ENCODE assay signal across 27 cellular contexts in the genomic region with DNA sequence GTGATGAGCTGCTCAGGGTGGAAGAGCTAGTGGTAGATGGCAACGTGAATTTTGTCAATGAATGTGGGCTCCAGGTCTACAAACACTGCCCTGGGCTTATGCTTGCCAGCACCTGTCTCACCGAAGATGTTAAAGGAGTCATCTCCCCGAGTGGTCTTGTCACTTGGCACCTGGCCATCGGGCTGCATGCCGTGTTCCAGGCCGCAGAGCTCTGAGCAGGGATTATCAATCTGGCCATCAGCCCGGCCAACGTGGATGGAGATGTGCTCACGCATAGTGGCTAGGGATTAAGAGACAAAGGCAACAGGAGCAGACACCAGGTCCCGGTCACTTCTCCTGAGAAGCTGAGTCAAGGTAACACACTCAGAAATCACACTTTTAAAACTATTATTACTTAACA. TPM values are rescaled to one million over a fixed set of nuclear protein-coding genes. Genes with fewer than 3 reads are reported as not detected.
DNase-seq lines count a peak whose midpoint lies in the region; ATAC-seq, FAIRE-seq and TF ChIP-seq lines count a peak whose summit lies in the region.
"Had no signal": no experiment of that assay in that cellular context is flagged by ENCODE, and none has a peak within 500 bp of the region (broad histone marks: within the 10 kb centered on the region; RNA-seq: fewer than 3 reads in every experiment).

No MANE protein-coding gene starts in this region.

- FAIRE-seq in K562 (lab: Jason Lieb, UNC) = no peak

- TF ChIP-seq CTCF in 22Rv1 (IDR thresholded peaks at IDR 0.05) (no peak), BE2C (IDR thresholded peaks at IDR 0.05; ENCODE audit: low read depth, low read length) (no peak), K562 (IDR thresholded peaks at IDR 0.05 in 2 of 3, conservative IDR thresholded peaks at IDR 0.05 in 1 of 3; ENCODE audit: insufficient read depth in 2 of 3, low read depth in 1 of 3, low read length in 3 of 3) (no peak), endodermal cell (conservative IDR thresholded peaks at IDR 0.05) (no peak)

- H3K4me3 ChIP-seq in BE2C (ENCODE audit: low read depth, low read length) = no peak overlapping the region
- H3K4me3 ChIP-seq in K562 = no peak overlapping the region
- no peak overlapping the region for H3K4me3 ChIP-seq in endodermal cell (ENCODE audit: low read length)
- H3K4me3 ChIP-seq: MG63, mucosa of descending colon, Peyer's patch, suprapubic skin, upper lobe of left lung had no signal

- ATAC-seq in K562 = peak; percentile 68
- ATAC-seq in GM21786 (IDR thresholded peaks at IDR 0.05; ENCODE audit: unreplicated experiment) = no peak
- ATAC-seq: left colon; mucosa of descending colon; natural killer cell treated with Interleukin-12 subunit alpha and Interleukin-12 subunit beta and Interleukin-15 and Interleukin-18, amount 100 ng/mL, for 72 hours had no signal

- no TSS peak for BruUV-seq in K562 (replicated peaks; lab: Mats Ljungman, UMichigan)

- H3K4me2 ChIP-seq in K562 (ENCODE audit: insufficient read depth, low read length) = no peak overlapping the region

- in situ Hi-C loops in K562 (cut with MboI) = no loop called here

- H3K27ac ChIP-seq in 22Rv1 = peak overlapping the region; percentile 59
- no peak overlapping the region for H3K27ac ChIP-seq in K562 (ENCODE audit: extremely low read depth, low read depth, low read length)
- H3K27ac ChIP-seq in endodermal cell (ENCODE audit: low read depth, low read length) = no peak overlapping the region
- H3K27ac ChIP-seq: C4-2B, Peyer's patch, suprapubic skin, upper lobe of left lung had no signal

- DNase-seq in BE2C (peak; percentile 95), NCI-H82 treated with DMSO at 0.1 percent for 48 hours (lab: John Stamatoyannopoulos, UW; ENCODE audit: unreplicated experiment) (peak; percentile 27), K562 (ENCODE audit: extremely low read depth in 1 of 4, low spot score in 3 of 4) (peak in 2 of 4 experiments; percentile 15 to 45), endodermal cell (no peak), HUDEP-2 (lab: John Stamatoyannopoulos, UW; ENCODE audit: unreplicated experiment in 76 of 76) (no peak)
- DNase-seq: activated CD4-positive, alpha-beta T cell treated with anti-CD3 and anti-CD28 coated beads for 48 hours; amygdala; Caco-2; DMS79 treated with DMSO at 0.1 percent for 48 hours; GF-D8; immature natural killer cell; left colon; MG63; mucosa of descending colon; NCI-H1930; Peyer's patch; stimulated activated naive CD4-positive, alpha-beta T cell treated with Interleukin-2 at 50 U/mL for 16 hours had no signal

- no peaks in the 10 kb centered on the region for H3K79me2 ChIP-seq in K562 (ENCODE audit: control insufficient read depth, insufficient read depth, low read length)

- H3K27me3 ChIP-seq in BE2C (no peaks in the 10 kb centered on the region), K562 (ENCODE audit: control insufficient read depth in 2 of 2, insufficient read depth in 2 of 2, low read length in 2 of 2) (no peaks in the 10 kb centered on the region), endodermal cell (ENCODE audit: control insufficient read depth, insufficient read depth, low read length, poor library complexity, severe bottlenecking) (no peaks in the 10 kb centered on the region)
- H3K27me3 ChIP-seq: MG63, Peyer's patch, suprapubic skin, upper lobe of left lung had no signal

- H3K9me3 ChIP-seq in BE2C = no peaks in the 10 kb centered on the region; the same call in 1 of the 2 replicates
- no peaks in the 10 kb centered on the region for H3K9me3 ChIP-seq in K562 (replicated peaks; ENCODE audit: control insufficient read depth, insufficient read depth, low read depth, low read length)
- H3K9me3 ChIP-seq in endodermal cell (ENCODE audit: control insufficient read depth, low read length) = no peaks in the 10 kb centered on the region
- H3K9me3 ChIP-seq: Caco-2, MG63, mucosa of descending colon, Peyer's patch, suprapubic skin, upper lobe of left lung had no signal

- H4K20me1 ChIP-seq in K562 (replicated peaks; ENCODE audit: control insufficient read depth, insufficient read depth, low read length) = no peaks in the 10 kb centered on the region

- TF ChIP-seq POLR2A in K562 (conservative IDR thresholded peaks at IDR 0.05) = no peak

- no peak overlapping the region for H3K4me3 Mint-ChIP-seq in endodermal cell
- H3K4me3 Mint-ChIP-seq: activated naive CD4-positive, alpha-beta T cell treated with anti-CD3 and anti-CD28 coated beads, Interleukin-2, amount 50 U/mL, for 24 hours; immature natural killer cell; natural killer cell treated with Interleukin-12 subunit alpha and Interleukin-12 subunit beta and Interleukin-15 and Interleukin-18, amount 100 ng/mL, for 72 hours had no signal

- H3K36me3 Mint-ChIP-seq in endodermal cell (ENCODE audit: low read depth) = peaks cover 9% of the 10 kb centered on the region

- no peak overlapping the region for H3K27ac Mint-ChIP-seq in endodermal cell
- H3K27ac Mint-ChIP-seq: activated naive CD4-positive, alpha-beta T cell treated with anti-CD3 and anti-CD28 coated beads, Interleukin-2, amount 50 U/mL, for 24 hours; immature natural killer cell; natural killer cell treated with Interleukin-12 subunit alpha and Interleukin-12 subunit beta and Interleukin-15 and Interleukin-18, amount 100 ng/mL, for 72 hours had no signal

- no peak for TF ChIP-seq RAD21 in K562 (CRISPR knock-in tag; conservative IDR thresholded peaks at IDR 0.05 in 1 of 2, IDR thresholded peaks at IDR 0.05 in 1 of 2)

- H3K36me3 ChIP-seq in BE2C (peaks cover 18% of the 10 kb centered on the region; the same call in 1 of the 2 replicates), K562 (ENCODE audit: control insufficient read depth, insufficient read depth, low read length) (peaks cover 6% of the 10 kb centered on the region; the same call in 2 of the 3 replicates), endodermal cell (ENCODE audit: control insufficient read depth, insufficient read depth, low read length) (peaks cover 4% of the 10 kb centered on the region)
- H3K36me3 ChIP-seq: Peyer's patch, upper lobe of left lung had no signal

- H3K9me3 Mint-ChIP-seq in endodermal cell = no peaks in the 10 kb centered on the region
- H3K9me3 Mint-ChIP-seq: activated naive CD4-positive, alpha-beta T cell treated with anti-CD3 and anti-CD28 coated beads, Interleukin-2, amount 50 U/mL, for 24 hours; immature natural killer cell; natural killer cell treated with Interleukin-12 subunit alpha and Interleukin-12 subunit beta and Interleukin-15 and Interleukin-18, amount 100 ng/mL, for 72 hours had no signal

- no peaks in the 10 kb centered on the region for H3K27me3 Mint-ChIP-seq in endodermal cell (ENCODE audit: insufficient read depth)
- H3K27me3 Mint-ChIP-seq: activated naive CD4-positive, alpha-beta T cell treated with anti-CD3 and anti-CD28 coated beads, Interleukin-2, amount 50 U/mL, for 24 hours; natural killer cell treated with Interleukin-12 subunit alpha and Interleukin-12 subunit beta and Interleukin-15 and Interleukin-18, amount 100 ng/mL, for 72 hours had no signal

- H3K9ac ChIP-seq in K562 (ENCODE audit: insufficient read depth in 1 of 2, low read depth in 2 of 2, low read length in 2 of 2) (no peak overlapping the region), endodermal cell (ENCODE audit: extremely low read depth, low read length, poor library complexity, severe bottlenecking) (no peak overlapping the region)

- H3K9me1 ChIP-seq in K562 (ENCODE audit: control insufficient read depth, insufficient read depth, low read length) = no peaks in the 10 kb centered on the region

- no peaks in the 10 kb centered on the region for H3K4me1 Mint-ChIP-seq in endodermal cell
- H3K4me1 Mint-ChIP-seq: activated naive CD4-positive, alpha-beta T cell treated with anti-CD3 and anti-CD28 coated beads, Interleukin-2, amount 50 U/mL, for 24 hours; immature natural killer cell had no signal

- H2AFZ ChIP-seq in K562 (ENCODE audit: low read depth, low read length) = no peak overlapping the region

- CTCF ChIA-PET in K562 (lab: Yijun Ruan, JAX; ENCODE audit: low intra/inter-chr PET ratio) = no interaction called here

- POLR2A ChIA-PET in K562 (lab: Yijun Ruan, JAX) = interaction anchor here (0.7 to 1.6 kb wide), 2 partner anchors 9 to 11 kb away, joined by 4 to 6 read pairs; no protein-coding TSS in a partner anchor

- no peak for TF ChIP-seq EP300 in K562 (IDR thresholded peaks at IDR 0.05; ENCODE audit: low read length)

- H3K4me1 ChIP-seq in BE2C (peaks cover 32% of the 10 kb centered on the region), K562 (replicated peaks in 1 of 2; ENCODE audit: control insufficient read depth in 2 of 2, insufficient read depth in 2 of 2, low read length in 2 of 2) (no peaks in the 10 kb centered on the region; a peak in 2 of 5 replicates), endodermal cell (ENCODE audit: control insufficient read depth, insufficient read depth, low read length) (no peaks in the 10 kb centered on the region)
- H3K4me1 ChIP-seq: Caco-2, Peyer's patch had no signal

- intact Hi-C loops in K562 (cut with micrococcal nuclease) = no loop called here

- WGBS in K562 (ENCODE audit: insufficient coverage, low coverage, missing lambda C conversion rate) = 8% methylated on average over 10 of the region's 10 CpGs
- 88 to 91% methylated on average over 7 to 10 of the region's 10 CpGs for WGBS in endodermal cell (ENCODE audit: insufficient coverage in 1 of 2, insufficient read length in 1 of 2), 2 experiments

RNA-seq across cellular contexts. Expression of gene ACTC1, which starts 54.8 kb away (rescaled TPM):
- 3.1 TPM for polyA plus RNA-seq in BE2C (2012; ENCODE audit: insufficient read depth, insufficient read length, low read depth)
- 0.56 TPM in 1 of 2 replicates, not detected in the other for total RNA-seq in K562 (2011; cell fraction: chromatin; rRNA removed; ENCODE audit: low replicate concordance)
- total RNA-seq in K562 (2011; cell fraction: nucleolus; rRNA removed) = 0.39 TPM in 1 of 2 replicates, not detected in the other
- total RNA-seq in K562 (2011; cell fraction: nucleoplasm; rRNA removed) = 0.29 TPM in 1 of 2 replicates, not detected in the other
- total RNA-seq in K562 (2014; rRNA removed) (not detected in 2 replicates), K562 (2014; rRNA removed; fragmentation: Illumina TruSeq; extraction: Trizol) (0.18 TPM in 1 of 2 replicates, not detected in the other), K562 (2015; rRNA removed; fragmentation: Illumina TruSeq; extraction: Trizol) (0.33 TPM in 1 of 2 replicates, not detected in the other), K562 (2021) (0.09 TPM in 1 of 2 replicates, not detected in the other), endodermal cell (10 to 100 TPM; 42.5 to 58.2 TPM)
- polyA plus RNA-seq in K562 (2011; rRNA removed) (0.16 and 0.84 TPM in 2 replicates), K562 (2014; fragmentation: Illumina TruSeq; extraction: Trizol) (0.10 TPM in 1 of 2 replicates, not detected in the other), K562 (2014; fragmentation: Nextera tagmentation; extraction: Ambion mirVana) (under 1 TPM in 1 of 2 experiments, not detected in 1; 0.15 TPM), K562 (2014; rRNA removed) (0.08 TPM in 1 of 2 replicates, not detected in the other)
- 0.97 TPM in 1 of 2 replicates, not detected in the other for polyA plus RNA-seq in K562 (2011; cell fraction: cytosol; rRNA removed)
- 0.21 and 1.8 TPM in 2 replicates for polyA plus RNA-seq in K562 (2011; cell fraction: nucleus; rRNA removed)
- polyA plus RNA-seq in K562 (2012) = 0.18 TPM in 2 replicates
- 0.28 TPM in 1 of 2 replicates, not detected in the other for polyA minus RNA-seq in K562 (2011; rRNA and poly(A)+ RNA removed)
- 1.2 TPM in 1 of 2 replicates, not detected in the other for polyA minus RNA-seq in K562 (2011; cell fraction: cytosol; rRNA and poly(A)+ RNA removed)
- polyA minus RNA-seq in K562 (2011; cell fraction: nucleus; rRNA and poly(A)+ RNA removed) = 0.27 TPM in 1 of 2 replicates, not detected in the other
- polyA plus RNA-seq in endodermal cell (2013, experiment 1 of 2) = 97.7 TPM
- 99.3 TPM for polyA plus RNA-seq in endodermal cell (2013, experiment 2 of 2)
- total RNA-seq: Caco-2; epithelial cell of proximal tubule; lung microvascular endothelial cell; natural killer cell treated with Interleukin-12 subunit alpha and Interleukin-12 subunit beta and Interleukin-15 and Interleukin-18, amount 100 ng/mL, for 72 hours; Peyer's patch; pulmonary artery endothelial cell; upper lobe of left lung had no signal
- polyA plus RNA-seq: immature natural killer cell had no signal

Comparison
In these comparisons a context has a peak if more than half of its experiments do, and no peak if none do; other contexts are left out.
1. DNase-seq: peak in BE2C (single experiment) and NCI-H82 treated with DMSO at 0.1 percent for 48 hours (single experiment); none in endodermal cell (single experiment) and HUDEP-2 (0 of 76).
2. RNA of gene ACTC1, which starts 54.8 kb away (total RNA-seq): 42.5 to 58.2 TPM in endodermal cell; 0.09 to 0.56 TPM in K562; every median in the first group is over 10 times any median in the second.